ENCODE assay signal across 19 cellular contexts in the genomic region with DNA sequence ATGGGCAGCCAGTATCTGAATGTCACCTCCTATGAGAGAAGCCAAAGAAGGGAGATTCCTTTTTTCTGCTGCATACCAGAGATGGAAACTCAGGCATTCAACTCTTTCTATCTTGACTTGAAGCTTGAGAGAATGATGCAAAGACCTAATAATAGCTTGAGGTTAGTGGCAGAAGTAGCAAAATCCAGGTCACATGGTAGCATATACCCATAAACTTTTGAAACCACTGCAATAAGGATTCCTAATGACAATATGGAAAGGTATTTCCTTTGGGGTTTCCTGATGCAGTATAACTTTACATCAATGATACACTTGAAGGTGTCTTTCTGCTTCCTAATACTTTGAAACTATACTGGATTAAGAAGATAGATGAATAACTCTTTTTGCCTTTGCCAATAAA.
A peak's percentile ranks its signal among the peaks of the same experiment; 100 is the strongest.
DNase-seq lines count a peak whose midpoint lies in the region; ATAC-seq and TF ChIP-seq lines count a peak whose summit lies in the region.
"Had no signal": no experiment of that assay in that cellular context is flagged by ENCODE, and none has a peak within 500 bp of the region (broad histone marks: within the 10 kb centered on the region; RNA-seq: fewer than 3 reads in every experiment).

No MANE protein-coding gene starts in this region.

- ATAC-seq in SK-N-SH treated with all-trans-retinoic acid at 6 μM for 48 hours: peak; percentile 24; the same call in 1 of the 3 replicates
- no peak for ATAC-seq in right cardiac atrium
- ATAC-seq in upper lobe of right lung: no peak
- ATAC-seq: esophagus mucosa had no signal

- H3K9me3 Mint-ChIP-seq in MCF 10A (ENCODE audit: unreplicated experiment): no peaks in the 10 kb centered on the region

- H3K27ac ChIP-seq in breast epithelium: no peak overlapping the region
- no peak overlapping the region for H3K27ac ChIP-seq in right cardiac atrium (ENCODE audit: low read length)
- no peak overlapping the region for H3K27ac ChIP-seq in upper lobe of right lung
- H3K27ac ChIP-seq: testis had no signal

- TF ChIP-seq CTCF in MCF 10A (IDR thresholded peaks at IDR 0.05; ENCODE audit: unreplicated experiment) (no peak), breast epithelium (IDR thresholded peaks at IDR 0.05) (no peak), fibroblast of mammary gland (conservative IDR thresholded peaks at IDR 0.05; ENCODE audit: control insufficient read depth, insufficient read depth, low read depth, low read length) (no peak), upper lobe of right lung (IDR thresholded peaks at IDR 0.05) (no peak)

- no peaks in the 10 kb centered on the region for H3K27me3 Mint-ChIP-seq in MCF 10A (ENCODE audit: insufficient read depth, unreplicated experiment)

- no peaks in the 10 kb centered on the region for H3K36me3 ChIP-seq in breast epithelium
- peaks cover 3% of the 10 kb centered on the region for H3K36me3 ChIP-seq in upper lobe of right lung

- H3K9me3 ChIP-seq in breast epithelium: no peaks in the 10 kb centered on the region
- no peaks in the 10 kb centered on the region for H3K9me3 ChIP-seq in right cardiac atrium (ENCODE audit: control insufficient read depth, low read length)
- no peaks in the 10 kb centered on the region for H3K9me3 ChIP-seq in upper lobe of right lung
- H3K9me3 ChIP-seq: testis had no signal

- POLR2A ChIA-PET in MCF 10A (lab: Yijun Ruan, JAX): interaction anchor here (1.3 kb wide), 1 partner anchor 11 kb away, joined by 3 read pairs; no protein-coding TSS in a partner anchor

- H3K27ac Mint-ChIP-seq in MCF 10A (ENCODE audit: low read depth, unreplicated experiment): peak overlapping the region; percentile 6

- no TSS peak for BruUV-seq in MCF 10A (replicated peaks; lab: Mats Ljungman, UMichigan)

- H3K4me3 Mint-ChIP-seq in MCF 10A (ENCODE audit: unreplicated experiment): no peak overlapping the region

- DNase-seq in MCF 10A (ENCODE audit: unreplicated experiment) (peak; percentile 49), breast epithelium (ENCODE audit: low spot score in 2 of 2) (no peak), fibroblast of mammary gland (ENCODE audit: low read depth) (peak; percentile 60), right cardiac atrium (no peak), head of caudate nucleus (no peak), upper lobe of right lung (no peak), NCI-H2107 treated with DMSO at 0.1 percent for 48 hours (lab: John Stamatoyannopoulos, UW; ENCODE audit: unreplicated experiment) (no peak)
- DNase-seq: 8988T; activated effector memory CD4-positive, alpha-beta T cell treated with anti-CD3 and anti-CD28 coated beads, Interleukin-2, amount 50 U/mL, for 16 hours; Calu3; caudate nucleus; mesendoderm; NCI-H1436 treated with DMSO at 0.1 percent for 48 hours; NCI-H524 treated with DMSO at 0.1 percent for 48 hours; occipital lobe; T-helper 9 cell; testis had no signal

- intact Hi-C loops in MCF 10A (cut with micrococcal nuclease): no loop called here
- intact Hi-C loops in breast epithelium (cut with DNase I; ENCODE audit: low total_unique reads): no loop called here
- intact Hi-C loops in right cardiac atrium (cut with DNase I): no loop called here
- intact Hi-C loops in head of caudate nucleus (cut with DNase I): no loop called here
- intact Hi-C loops in upper lobe of right lung (cut with DNase I): no loop called here

- peaks cover 37% of the 10 kb centered on the region for H3K4me1 Mint-ChIP-seq in MCF 10A (ENCODE audit: insufficient read depth, unreplicated experiment)

- no peaks in the 10 kb centered on the region for H3K27me3 ChIP-seq in breast epithelium
- H3K27me3 ChIP-seq in right cardiac atrium (ENCODE audit: control insufficient read depth, insufficient read depth): no peaks in the 10 kb centered on the region
- no peaks in the 10 kb centered on the region for H3K27me3 ChIP-seq in upper lobe of right lung
- H3K27me3 ChIP-seq: testis had no signal

- CTCF ChIA-PET in MCF 10A (lab: Yijun Ruan, JAX): interaction anchor here (0.6 to 0.9 kb wide), 2 partner anchors 13 to 114 kb away, joined by 3 read pairs; no protein-coding TSS in a partner anchor

- TF ChIP-seq POLR2A in breast epithelium (IDR thresholded peaks at IDR 0.05): no peak

- H3K4me1 ChIP-seq in breast epithelium (no peaks in the 10 kb centered on the region), right cardiac atrium (ENCODE audit: control insufficient read depth, insufficient read depth, low read length) (peaks cover 2% of the 10 kb centered on the region), upper lobe of right lung (no peaks in the 10 kb centered on the region)
- H3K4me1 ChIP-seq: testis had no signal

- H3K4me3 ChIP-seq in breast epithelium: no peak overlapping the region
- H3K4me3 ChIP-seq in fibroblast of mammary gland (ENCODE audit: control insufficient read depth, low read depth, low read length): no peak overlapping the region
- H3K4me3 ChIP-seq in right cardiac atrium (ENCODE audit: low read length): no peak overlapping the region
- no peak overlapping the region for H3K4me3 ChIP-seq in upper lobe of right lung
- H3K4me3 ChIP-seq: testis had no signal

- H3K36me3 Mint-ChIP-seq in MCF 10A (ENCODE audit: insufficient read depth, unreplicated experiment): peaks cover 19% of the 10 kb centered on the region

TF ChIP-seq in SK-N-SH treated with all-trans-retinoic acid at 6 μM for 48 hours, 23 proteins besides CTCF, POLR2A, EP300 and RAD21 (continues in another document):
- no peak for TF ChIP-seq ZNF8 (CRISPR knock-in tag; IDR thresholded peaks at IDR 0.05)
- no peak for TF ChIP-seq GLIS3 (CRISPR knock-in tag; IDR thresholded peaks at IDR 0.05)
- TF ChIP-seq, protein P1, sequence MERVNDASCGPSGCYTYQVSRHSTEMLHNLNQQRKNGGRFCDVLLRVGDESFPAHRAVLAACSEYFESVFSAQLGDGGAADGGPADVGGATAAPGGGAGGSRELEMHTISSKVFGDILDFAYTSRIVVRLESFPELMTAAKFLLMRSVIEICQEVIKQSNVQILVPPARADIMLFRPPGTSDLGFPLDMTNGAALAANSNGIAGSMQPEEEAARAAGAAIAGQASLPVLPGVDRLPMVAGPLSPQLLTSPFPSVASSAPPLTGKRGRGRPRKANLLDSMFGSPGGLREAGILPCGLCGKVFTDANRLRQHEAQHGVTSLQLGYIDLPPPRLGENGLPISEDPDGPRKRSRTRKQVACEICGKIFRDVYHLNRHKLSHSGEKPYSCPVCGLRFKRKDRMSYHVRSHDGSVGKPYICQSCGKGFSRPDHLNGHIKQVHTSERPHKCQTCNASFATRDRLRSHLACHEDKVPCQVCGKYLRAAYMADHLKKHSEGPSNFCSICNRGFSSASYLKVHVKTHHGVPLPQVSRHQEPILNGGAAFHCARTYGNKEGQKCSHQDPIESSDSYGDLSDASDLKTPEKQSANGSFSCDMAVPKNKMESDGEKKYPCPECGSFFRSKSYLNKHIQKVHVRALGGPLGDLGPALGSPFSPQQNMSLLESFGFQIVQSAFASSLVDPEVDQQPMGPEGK (CRISPR knock-in tag; IDR thresholded peaks at IDR 0.05; ENCODE audit: borderline replicate concordance): no peak
- no peak for TF ChIP-seq CSDC2 (CRISPR knock-in tag; IDR thresholded peaks at IDR 0.05)
- TF ChIP-seq CSRNP3 (CRISPR knock-in tag; IDR thresholded peaks at IDR 0.05): no peak
- no peak for TF ChIP-seq TOX (CRISPR knock-in tag; IDR thresholded peaks at IDR 0.05; ENCODE audit: borderline replicate concordance)
- TF ChIP-seq ESRRG (CRISPR knock-in tag; IDR thresholded peaks at IDR 0.05): no peak
- TF ChIP-seq ZFP30 (CRISPR knock-in tag; IDR thresholded peaks at IDR 0.05): no peak
- TF ChIP-seq, protein P2, sequence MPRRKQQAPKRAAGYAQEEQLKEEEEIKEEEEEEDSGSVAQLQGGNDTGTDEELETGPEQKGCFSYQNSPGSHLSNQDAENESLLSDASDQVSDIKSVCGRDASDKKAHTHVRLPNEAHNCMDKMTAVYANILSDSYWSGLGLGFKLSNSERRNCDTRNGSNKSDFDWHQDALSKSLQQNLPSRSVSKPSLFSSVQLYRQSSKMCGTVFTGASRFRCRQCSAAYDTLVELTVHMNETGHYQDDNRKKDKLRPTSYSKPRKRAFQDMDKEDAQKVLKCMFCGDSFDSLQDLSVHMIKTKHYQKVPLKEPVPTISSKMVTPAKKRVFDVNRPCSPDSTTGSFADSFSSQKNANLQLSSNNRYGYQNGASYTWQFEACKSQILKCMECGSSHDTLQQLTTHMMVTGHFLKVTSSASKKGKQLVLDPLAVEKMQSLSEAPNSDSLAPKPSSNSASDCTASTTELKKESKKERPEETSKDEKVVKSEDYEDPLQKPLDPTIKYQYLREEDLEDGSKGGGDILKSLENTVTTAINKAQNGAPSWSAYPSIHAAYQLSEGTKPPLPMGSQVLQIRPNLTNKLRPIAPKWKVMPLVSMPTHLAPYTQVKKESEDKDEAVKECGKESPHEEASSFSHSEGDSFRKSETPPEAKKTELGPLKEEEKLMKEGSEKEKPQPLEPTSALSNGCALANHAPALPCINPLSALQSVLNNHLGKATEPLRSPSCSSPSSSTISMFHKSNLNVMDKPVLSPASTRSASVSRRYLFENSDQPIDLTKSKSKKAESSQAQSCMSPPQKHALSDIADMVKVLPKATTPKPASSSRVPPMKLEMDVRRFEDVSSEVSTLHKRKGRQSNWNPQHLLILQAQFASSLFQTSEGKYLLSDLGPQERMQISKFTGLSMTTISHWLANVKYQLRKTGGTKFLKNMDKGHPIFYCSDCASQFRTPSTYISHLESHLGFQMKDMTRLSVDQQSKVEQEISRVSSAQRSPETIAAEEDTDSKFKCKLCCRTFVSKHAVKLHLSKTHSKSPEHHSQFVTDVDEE (CRISPR knock-in tag; IDR thresholded peaks at IDR 0.05): no peak
- TF ChIP-seq PPARA (CRISPR knock-in tag; IDR thresholded peaks at IDR 0.05; ENCODE audit: borderline replicate concordance): no peak
- TF ChIP-seq BACH2 (CRISPR knock-in tag; IDR thresholded peaks at IDR 0.05; ENCODE audit: borderline replicate concordance): no peak
- TF ChIP-seq ISL1 (CRISPR knock-in tag; IDR thresholded peaks at IDR 0.05): no peak
- no peak for TF ChIP-seq ZFP3 (CRISPR knock-in tag; IDR thresholded peaks at IDR 0.05)

Comparison
In these comparisons a context has a peak if more than half of its experiments do, and no peak if none do; other contexts are left out.
1. DNase-seq: peak in MCF 10A (single experiment) and fibroblast of mammary gland (single experiment); none in breast epithelium (0 of 2), right cardiac atrium (0 of 3), head of caudate nucleus (0 of 42), upper lobe of right lung (single experiment) and NCI-H2107 treated with DMSO at 0.1 percent for 48 hours (single experiment).